ENCODE assay signal across 7 cellular contexts in the genomic region with DNA sequence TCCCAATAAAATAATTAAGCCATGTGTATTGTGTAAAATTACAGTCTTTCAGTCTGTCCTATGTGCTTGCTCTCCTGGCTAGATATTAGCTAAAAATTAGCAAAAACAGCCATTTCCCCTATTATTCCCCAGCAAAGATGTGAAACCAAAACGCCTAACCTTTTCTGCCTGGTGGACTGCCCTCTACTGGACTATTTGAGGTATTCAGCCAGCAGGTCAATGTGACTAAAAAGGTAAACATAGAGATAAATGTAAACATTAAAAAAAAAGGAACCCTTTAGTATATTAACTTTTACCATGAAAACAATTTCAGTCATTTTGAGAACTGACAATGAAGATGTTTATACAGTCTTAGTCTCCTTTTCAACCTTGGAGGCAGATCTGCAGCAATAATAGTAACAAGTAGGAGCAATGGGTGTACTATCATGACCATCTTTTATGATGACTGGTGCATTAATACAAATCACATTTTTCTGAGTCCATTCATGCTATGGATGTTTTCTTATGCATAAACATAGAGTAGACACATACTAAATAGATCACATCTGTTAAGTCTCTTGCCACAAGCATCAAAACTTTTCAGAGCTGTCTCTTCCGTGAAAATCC. TPM values are rescaled to one million over a fixed set of nuclear protein-coding genes. Genes with fewer than 3 reads are reported as not detected.
DNase-seq lines count a peak whose midpoint lies in the region; ATAC-seq, FAIRE-seq and TF ChIP-seq lines count a peak whose summit lies in the region.

No MANE protein-coding gene starts in this region.

- H3K9me3 ChIP-seq in Caco-2 (no peaks in the 10 kb centered on the region), Panc1 (ENCODE audit: control insufficient read depth, insufficient read depth, low read depth, low read length) (no peaks in the 10 kb centered on the region)

- H3K27me3 Mint-ChIP-seq in Caco-2 (ENCODE audit: insufficient read depth, unreplicated experiment) (no peaks in the 10 kb centered on the region), natural killer cell (ENCODE audit: low read depth in 2 of 2) (no peaks in the 10 kb centered on the region)

- H3K36me3 ChIP-seq in Caco-2 (ENCODE audit: control insufficient read depth, insufficient read depth, low read length) (no peaks in the 10 kb centered on the region; the same call in 1 of the 2 replicates), Panc1 (ENCODE audit: control insufficient read depth, insufficient read depth, low read length) (peaks cover 47% of the 10 kb centered on the region)

- H3K9me3 Mint-ChIP-seq in Caco-2 (ENCODE audit: unreplicated experiment), result no peaks in the 10 kb centered on the region
- H3K9me3 Mint-ChIP-seq in natural killer cell, result no peaks in the 10 kb centered on the region

- H3K4me3 Mint-ChIP-seq in Caco-2 (ENCODE audit: unreplicated experiment), result no peak overlapping the region
- no peak overlapping the region for H3K4me3 Mint-ChIP-seq in natural killer cell

- H3K36me3 Mint-ChIP-seq in Caco-2 (ENCODE audit: insufficient read depth, unreplicated experiment) (peaks cover 45% of the 10 kb centered on the region), natural killer cell (peaks cover 26% of the 10 kb centered on the region)

- H3K27ac ChIP-seq in Panc1 (ENCODE audit: low read length), result no peak overlapping the region

- peak; percentile 69 for ATAC-seq in HG02973 (IDR thresholded peaks at IDR 0.05; ENCODE audit: unreplicated experiment)
- ATAC-seq in Panc1, result no peak
- peak; percentile 73 to 83 (median 78) for ATAC-seq in natural killer cell

- H3K4me3 ChIP-seq in Caco-2 (ENCODE audit: low read depth, low read length), result no peak overlapping the region
- H3K4me3 ChIP-seq in Panc1 (ENCODE audit: low read depth in 2 of 2, low read length in 2 of 2), result no peak overlapping the region

- no TSS peak for BruUV-seq in Caco-2 (replicated peaks; lab: Mats Ljungman, UMichigan)
- BruUV-seq in Panc1 (replicated peaks; lab: Mats Ljungman, UMichigan), result no TSS peak

- in situ Hi-C loops in Panc1 (cut with HindIII; ENCODE audit: low pct_unique_long_range_greater_than_20kb, low sequenced_read_pairs), result no loop called here

- H3K4me1 ChIP-seq in Caco-2 (no peaks in the 10 kb centered on the region), Panc1 (ENCODE audit: control insufficient read depth, insufficient read depth, low read length) (no peaks in the 10 kb centered on the region)

- peaks cover 6% of the 10 kb centered on the region for H3K4me1 Mint-ChIP-seq in Caco-2 (ENCODE audit: low read depth, unreplicated experiment)
- H3K4me1 Mint-ChIP-seq in natural killer cell, result peaks cover 9 to 25% of the 10 kb centered on the region in 2 donors

- CTCF ChIA-PET in Caco-2 (lab: Charles Lee) (interaction anchor here (0.6 to 2.0 kb wide), 3 partner anchors 10 to 196 kb away, joined by 3 to 7 read pairs (median 3); partner anchors contain the start of gene AP3S1), Panc1 (lab: Charles Lee) (no interaction called here)

- no peaks in the 10 kb centered on the region for H3K27me3 ChIP-seq in Caco-2 (replicated peaks; ENCODE audit: control insufficient read depth, insufficient read depth, low read length)
- no peaks in the 10 kb centered on the region for H3K27me3 ChIP-seq in Panc1 (ENCODE audit: control insufficient read depth, insufficient read depth, low read length)

- TF ChIP-seq CTCF in Caco-2 (IDR thresholded peaks at IDR 0.05; ENCODE audit: insufficient read depth in 1 of 2, low read depth in 1 of 2, low read length in 1 of 2, severe bottlenecking in 1 of 2, unreplicated experiment in 1 of 2) (peak; percentile 78 to 79), Panc1 (IDR thresholded peaks at IDR 0.05) (peak; percentile 76; the same call in 1 of the 2 replicates), natural killer cell (IDR thresholded peaks at IDR 0.05) (peak; percentile 81)

- FAIRE-seq in GM18507 (lab: Jason Lieb, UNC), result peak; percentile 82

- POLR2A ChIA-PET in Caco-2 (lab: Charles Lee), result no interaction called here
- POLR2A ChIA-PET in Panc1 (lab: Charles Lee), result no interaction called here

- intact Hi-C loops in Caco-2 (cut with micrococcal nuclease; ENCODE audit: unreplicated experiment) (loop anchor here (1.0 to 2.0 kb wide), 3 partner anchors 51 to 204 kb away; partner anchors contain the start of gene TMED7), Panc1 (cut with micrococcal nuclease; ENCODE audit: unreplicated experiment) (no loop called here), natural killer cell (cut with micrococcal nuclease) (loop anchor here (5.0 kb wide), 1 partner anchor 524 kb away; no protein-coding TSS in a partner anchor)

- H3K27ac Mint-ChIP-seq in Caco-2 (ENCODE audit: unreplicated experiment) (no peak overlapping the region), natural killer cell (peak overlapping the region; percentile 19 to 29)

- DNase-seq in Caco-2 (peak in 1 of 2 experiments; percentile 51), GM18507 (ENCODE audit: extremely low spot score, insufficient read length, low read depth) (peak; percentile 32), Panc1 (ENCODE audit: low read depth, low spot score) (no peak), epidermal melanocyte (ENCODE audit: insufficient read length, low spot score) (peak; percentile 29), natural killer cell (no peak), KG1 (lab: John Stamatoyannopoulos, UW) (no peak)

RNA-seq across cellular contexts. Expression of gene ATG12, which starts 10.1 kb away (rescaled TPM):
- total RNA-seq in Caco-2 (2022), result 46.8 and 47.5 TPM in 2 replicates
- 52.0 TPM for total RNA-seq in Panc1 (2021; ENCODE audit: unreplicated experiment)
- 31.0 TPM for polyA plus RNA-seq in Panc1 (2012; ENCODE audit: insufficient read length)
- total RNA-seq in natural killer cell, result 100 to 1,000 TPM in 1 of 3 donors, 10 to 100 TPM in 2; 88.9 to 108 (median 92.9) TPM

RNA-seq across cellular contexts. Expression of gene AP3S1, which starts 10.5 kb away (rescaled TPM):
- 104 and 106 TPM in 2 replicates for total RNA-seq in Caco-2 (2022)
- 88.8 TPM for total RNA-seq in Panc1 (2021; ENCODE audit: unreplicated experiment)
- polyA plus RNA-seq in Panc1 (2012; ENCODE audit: insufficient read length), result 40.7 TPM
- 10 to 100 TPM; 35.5 to 57.9 (median 37.1) TPM for total RNA-seq in natural killer cell

RNA-seq across cellular contexts. Expression of gene CDO1, which starts 14.8 kb away (rescaled TPM):
- total RNA-seq in Caco-2 (2022) (not detected in 2 replicates), Panc1 (2021; ENCODE audit: unreplicated experiment) (not detected), natural killer cell (not detected)
- polyA plus RNA-seq in Panc1 (2012; ENCODE audit: insufficient read length), result not detected

Comparison
In these comparisons a context has a peak if more than half of its experiments do, and no peak if none do; other contexts are left out.
1. DNase-seq: peak in GM18507 (single experiment) and epidermal melanocyte (single experiment); none in Panc1 (single experiment), natural killer cell (single experiment) and KG1 (single experiment).
2. Peak in every context shown above with its lines, with median percentiles within 50 percentile points of each other: CTCF ChIP-seq.